ENCODE assay signal across 8 cellular contexts in genomic region chr4:112284662-112285411, GRCh38. TPM values are rescaled to one million over a fixed set of nuclear protein-coding genes. Genes with fewer than 3 reads are reported as not detected.
DNase-seq lines count a peak whose midpoint lies in the region; ATAC-seq and TF ChIP-seq lines count a peak whose summit lies in the region.

No MANE protein-coding gene starts in this region.

- DNase-seq in CD1c-positive myeloid dendritic cell (ENCODE audit: extremely low spot score) (peak; percentile 51), WTC11 (ENCODE audit: low spot score) (no peak), foreskin fibroblast (peak; percentile 4 to 39), GF-D8 (lab: John Stamatoyannopoulos, UW) (no peak)

- no peaks in the 10 kb centered on the region for H3K9me3 ChIP-seq in neuron (ENCODE audit: low read length)

- H3K27me3 Mint-ChIP-seq in WTC11 (ENCODE audit: low read depth) = peaks cover 40% of the 10 kb centered on the region

- H3K4me3 ChIP-seq in foreskin fibroblast (ENCODE audit: low read depth in 1 of 2, low read length in 2 of 2) (peak overlapping the region; percentile 62 to 74), neuron (ENCODE audit: low read length) (peak overlapping the region; percentile 57)

- no peaks in the 10 kb centered on the region for H3K36me3 ChIP-seq in neuron (ENCODE audit: insufficient read depth, low read length)

- H2AFZ ChIP-seq in neuron (ENCODE audit: low read depth, low read length) = peak overlapping the region; percentile 98

- H3K4me1 ChIP-seq in neuron (ENCODE audit: insufficient read depth, low read length) = peaks cover 13% of the 10 kb centered on the region

- H3K27me3 ChIP-seq in neuron (ENCODE audit: insufficient read depth, low read length) = no peaks in the 10 kb centered on the region

- TF ChIP-seq CTCF in WTC11 (IDR thresholded peaks at IDR 0.05) = no peak
- TF ChIP-seq CTCF in foreskin fibroblast (IDR thresholded peaks at IDR 0.05; ENCODE audit: low read depth, low read length) = no peak

- peaks cover 22% of the 10 kb centered on the region for H3K9me3 Mint-ChIP-seq in WTC11

- CTCF ChIA-PET in WTC11 (lab: Charles Lee) = interaction anchor here (1.4 to 1.5 kb wide), 2 partner anchors 24 to 51 kb away, joined by 3 to 8 read pairs; no protein-coding TSS in a partner anchor

- H3K4me3 Mint-ChIP-seq in WTC11 = peak overlapping the region; percentile 80

- peaks cover 16% of the 10 kb centered on the region for H3K4me1 Mint-ChIP-seq in WTC11

- ATAC-seq in HG02610 (IDR thresholded peaks at IDR 0.05; ENCODE audit: unreplicated experiment) (peak; percentile 15), WTC11 (no peak; the same call in 1 of the 2 replicates), GM19455 (IDR thresholded peaks at IDR 0.05; ENCODE audit: unreplicated experiment) (no peak), GM19324 (IDR thresholded peaks at IDR 0.05; ENCODE audit: low FRiP score, unreplicated experiment) (no peak)

- H3K27ac Mint-ChIP-seq in WTC11 = no peak overlapping the region

- POLR2A ChIA-PET in WTC11 (lab: Charles Lee) = no interaction called here

- peaks cover 12% of the 10 kb centered on the region for H3K36me3 Mint-ChIP-seq in WTC11

TF ChIP-seq in WTC11, 78 proteins besides CTCF, POLR2A, EP300 and RAD21:
- TF ChIP-seq NR3C1 (CRISPR knock-in tag; conservative IDR thresholded peaks at IDR 0.05; ENCODE audit: low read depth) = no peak
- no peak for TF ChIP-seq ERG (CRISPR knock-in tag; IDR thresholded peaks at IDR 0.05)
- TF ChIP-seq NFATC4 (CRISPR knock-in tag; IDR thresholded peaks at IDR 0.05) = no peak
- no peak for TF ChIP-seq ARID4B (CRISPR knock-in tag; IDR thresholded peaks at IDR 0.05; ENCODE audit: borderline replicate concordance)
- TF ChIP-seq SMAD4 (CRISPR knock-in tag; IDR thresholded peaks at IDR 0.05) = no peak
TF ChIP-seq in WTC11: peak in this region for 0.

RNA-seq across cellular contexts. Expression of gene TIFA, which starts 0.9 kb away (rescaled TPM):
- total RNA-seq in WTC11 (2021) = 1.4 to 3.6 TPM (median 1.8 TPM) in 3 replicates

RNA-seq across cellular contexts. Expression of gene ALPK1, which starts 12.3 kb away (rescaled TPM):
- 0.37 to 0.57 TPM (median 0.50 TPM) in 3 replicates for total RNA-seq in WTC11 (2021)

RNA-seq across cellular contexts. Expression of gene AP1AR, which starts 53.2 kb away (rescaled TPM):
- 22.4 to 26.1 TPM (median 23.1 TPM) in 3 replicates for total RNA-seq in WTC11 (2021)

Comparison
In these comparisons a context has a peak if more than half of its experiments do, and no peak if none do; other contexts are left out.
1. DNase-seq: peak in CD1c-positive myeloid dendritic cell (single experiment) and foreskin fibroblast (2 of 2); none in WTC11 (single experiment) and GF-D8 (single experiment).